In the genomic region with DNA sequence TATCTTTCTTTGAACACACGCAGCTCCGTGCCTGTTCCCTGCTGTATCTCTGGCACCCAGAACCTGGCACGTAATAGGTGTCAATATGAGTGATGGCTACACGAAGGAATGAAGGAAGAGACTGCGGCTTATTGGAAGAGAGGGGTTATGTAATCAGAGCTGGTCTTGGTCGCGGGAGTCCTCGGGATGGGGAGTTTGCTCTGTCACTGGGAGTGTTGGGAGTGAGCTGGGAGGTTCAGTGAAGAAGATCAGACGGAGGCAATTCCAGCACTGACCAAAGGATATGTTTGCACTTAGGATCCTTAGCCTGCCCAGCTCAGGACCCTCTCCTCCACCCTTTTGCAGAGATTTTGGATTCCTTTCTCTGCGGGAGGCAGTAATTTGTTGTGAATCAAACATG, we compare ENCODE assay signal across 24 cellular contexts.
"Had no signal": no experiment of that assay in that cellular context is flagged by ENCODE, and none has a peak within 500 bp of the region (broad histone marks: within the 10 kb centered on the region; RNA-seq: fewer than 3 reads in every experiment).

No MANE protein-coding gene starts in this region.

- H3K4me3 Mint-ChIP-seq: immature natural killer cell; naive thymus-derived CD4-positive, alpha-beta T cell; stimulated activated naive B cell treated with anti-CD40 and anti-IgM and Interleukin-4, amounts not matched to agents 10 μg/mL and 1 μg/mL and 100 μg/mL, for 72 hours; stimulated activated naive CD8-positive, alpha-beta T cell treated with anti-CD3 and anti-CD28 coated beads, Interleukin-15, amount 100 ng/mL, for 72 hours had no signal

- H3K4me3 ChIP-seq: esophagus squamous epithelium, gastroesophageal sphincter, lung, right atrium auricular region, sigmoid colon, skin epidermis, tibial nerve, upper lobe of right lung, vagina had no signal

- H3K36me3 Mint-ChIP-seq: immature natural killer cell; naive thymus-derived CD4-positive, alpha-beta T cell; stimulated activated naive B cell treated with anti-CD40 and anti-IgM and Interleukin-4, amounts not matched to agents 10 μg/mL and 1 μg/mL and 100 μg/mL, for 72 hours had no signal

- DNase-seq: cortex of kidney; effector memory CD4-positive, alpha-beta T cell; esophagus squamous epithelium; foreskin fibroblast; glutamatergic neuron; immature natural killer cell; left cardiac atrium; left ventricle myocardium superior; naive thymus-derived CD4-positive, alpha-beta T cell; sigmoid colon; stimulated activated CD4-positive, alpha-beta T cell treated with anti-CD3 and anti-CD28 coated beads, Interleukin-2, amount 100 ng/mL, for 24 hours; stimulated activated CD4-positive, alpha-beta T cell treated with anti-CD3 and anti-CD28 coated beads, Interleukin-4, amount 100 ng/mL, for 4 hours; stimulated activated naive B cell treated with anti-CD40 and anti-IgM and Interleukin-4, amounts not matched to agents 10 μg/mL and 1 μg/mL and 100 μg/mL, for 72 hours; stimulated activated naive CD8-positive, alpha-beta T cell treated with anti-CD3 and anti-CD28 coated beads, Interleukin-15, amount 100 ng/mL, for 72 hours; testis; upper lobe of right lung had no signal

- H3K27ac Mint-ChIP-seq: immature natural killer cell; naive thymus-derived CD4-positive, alpha-beta T cell; stimulated activated naive B cell treated with anti-CD40 and anti-IgM and Interleukin-4, amounts not matched to agents 10 μg/mL and 1 μg/mL and 100 μg/mL, for 72 hours; stimulated activated naive CD8-positive, alpha-beta T cell treated with anti-CD3 and anti-CD28 coated beads, Interleukin-15, amount 100 ng/mL, for 72 hours had no signal

- FAIRE-seq: endometrium, keratinocyte had no signal

- H3K36me3 ChIP-seq: esophagus squamous epithelium, gastroesophageal sphincter, right atrium auricular region, sigmoid colon, tibial nerve, upper lobe of right lung, vagina had no signal

- ATAC-seq: gastroesophageal sphincter; left cardiac atrium; left ventricle myocardium superior; naive thymus-derived CD4-positive, alpha-beta T cell; stimulated activated naive B cell treated with anti-CD40 and anti-IgM and Interleukin-4, amounts not matched to agents 10 μg/mL and 1 μg/mL and 100 μg/mL, for 72 hours; stimulated activated naive CD8-positive, alpha-beta T cell treated with anti-CD3 and anti-CD28 coated beads, Interleukin-15, amount 100 ng/mL, for 72 hours; upper lobe of right lung had no signal

- H3K9me3 ChIP-seq: esophagus squamous epithelium, gastroesophageal sphincter, right atrium auricular region, sigmoid colon, testis, upper lobe of right lung, vagina had no signal

- H3K4me1 Mint-ChIP-seq: immature natural killer cell; stimulated activated naive B cell treated with anti-CD40 and anti-IgM and Interleukin-4, amounts not matched to agents 10 μg/mL and 1 μg/mL and 100 μg/mL, for 72 hours had no signal

- H3K27ac ChIP-seq: esophagus squamous epithelium, gastroesophageal sphincter, right atrium auricular region, sigmoid colon, skin epidermis, testis, tibial nerve, upper lobe of right lung, vagina had no signal

- H3K9me3 Mint-ChIP-seq: stimulated activated naive CD8-positive, alpha-beta T cell treated with anti-CD3 and anti-CD28 coated beads, Interleukin-15, amount 100 ng/mL, for 72 hours had no signal

- H3K4me1 ChIP-seq: esophagus squamous epithelium, gastroesophageal sphincter, right atrium auricular region, sigmoid colon, testis, tibial nerve, upper lobe of right lung, vagina had no signal

- H3K27me3 ChIP-seq: right atrium auricular region, testis, tibial nerve, vagina had no signal
